Comparison of ENCODE assay signal across 8 cellular contexts in genomic region chr18:72152935-72153334, GRCh38.
"Had no signal": no experiment of that assay in that cellular context is flagged by ENCODE, and none has a peak within 500 bp of the region (broad histone marks: within the 10 kb centered on the region; RNA-seq: fewer than 3 reads in every experiment).

No MANE protein-coding gene starts in this region.

- FAIRE-seq: G401.6, GM12878, GM12891, GM12892, GM18507, GM19239 had no signal

- H3K4me3 ChIP-seq: GM12878 had no signal

- ATAC-seq: GM12878 had no signal

- DNase-seq: GDM1, GF-D8 had no signal
